ENCODE assay signal across 16 cellular contexts in genomic region chr12:117058442-117059072, GRCh38. TPM values are rescaled to one million over a fixed set of nuclear protein-coding genes. Genes with fewer than 3 reads are reported as not detected.
A peak's percentile ranks its signal among the peaks of the same experiment; 100 is the strongest.
DNase-seq lines count a peak whose midpoint lies in the region; ATAC-seq and TF ChIP-seq lines count a peak whose summit lies in the region.
"Had no signal": no experiment of that assay in that cellular context is flagged by ENCODE, and none has a peak within 500 bp of the region (broad histone marks: within the 10 kb centered on the region; RNA-seq: fewer than 3 reads in every experiment).

No MANE protein-coding gene starts in this region.

- no peaks in the 10 kb centered on the region for H3K79me2 ChIP-seq in neural progenitor cell (ENCODE audit: low read depth)

- H3K4me3 Mint-ChIP-seq in Calu3 (ENCODE audit: low read depth, unreplicated experiment) (no peak overlapping the region), neural progenitor cell (no peak overlapping the region)

- H3K9me3 Mint-ChIP-seq in Calu3 (ENCODE audit: low read depth, unreplicated experiment) (no peaks in the 10 kb centered on the region), neural progenitor cell (no peaks in the 10 kb centered on the region)

- H3K4me2 ChIP-seq in BLaER1, result peak overlapping the region; percentile 98
- no peak overlapping the region for H3K4me2 ChIP-seq in neural progenitor cell

- H3K27me3 ChIP-seq in BLaER1, result no peaks in the 10 kb centered on the region
- H3K27me3 ChIP-seq in neural progenitor cell, result no peaks in the 10 kb centered on the region
- H3K27me3 ChIP-seq: BE2C had no signal

- H3K27ac Mint-ChIP-seq in Calu3 (ENCODE audit: unreplicated experiment), result peak overlapping the region; percentile 72
- H3K27ac Mint-ChIP-seq in neural progenitor cell, result peak overlapping the region; percentile 46

- H2AFZ ChIP-seq in neural progenitor cell (replicated peaks), result no peak overlapping the region

- DNase-seq in Calu3, result no peak
- peak; percentile 17 for DNase-seq in NCI-H69 (lab: John Stamatoyannopoulos, UW)
- no peak for DNase-seq in neural progenitor cell (ENCODE audit: low spot score)
- DNase-seq: BE2C, DMS153, NCI-H1092, NCI-H1694, NCI-H446 treated with DMSO at 0.1 percent for 48 hours, NCI-H82 had no signal

- ATAC-seq in HG03520 (IDR thresholded peaks at IDR 0.05; ENCODE audit: unreplicated experiment) (no peak), HG02981 (IDR thresholded peaks at IDR 0.05; ENCODE audit: unreplicated experiment) (no peak), GM18511 (IDR thresholded peaks at IDR 0.05; ENCODE audit: unreplicated experiment) (no peak)
- ATAC-seq: HCT116, Panc1 had no signal

- H3K9me3 ChIP-seq in BLaER1 (no peaks in the 10 kb centered on the region), neural progenitor cell (ENCODE audit: low read depth) (no peaks in the 10 kb centered on the region)
- H3K9me3 ChIP-seq: BE2C had no signal

- TF ChIP-seq CTCF in Calu3 (IDR thresholded peaks at IDR 0.05; ENCODE audit: unreplicated experiment), result no peak
- no peak for TF ChIP-seq CTCF in neural progenitor cell (IDR thresholded peaks at IDR 0.05)

- H3K4me1 ChIP-seq in BLaER1 (peaks cover 86% of the 10 kb centered on the region), neural progenitor cell (peaks cover 10% of the 10 kb centered on the region)

- H3K4me3 ChIP-seq in BLaER1 (no peak overlapping the region), neural progenitor cell (no peak overlapping the region)

- H3K36me3 Mint-ChIP-seq in Calu3 (ENCODE audit: insufficient read depth, unreplicated experiment) (peaks cover 90% of the 10 kb centered on the region), neural progenitor cell (no peaks in the 10 kb centered on the region)

- H3K9ac ChIP-seq in BLaER1, result no peak overlapping the region
- H3K9ac ChIP-seq in neural progenitor cell, result no peak overlapping the region

- H3K27me3 Mint-ChIP-seq in Calu3 (ENCODE audit: unreplicated experiment), result no peaks in the 10 kb centered on the region
- peaks cover 24% of the 10 kb centered on the region for H3K27me3 Mint-ChIP-seq in neural progenitor cell (ENCODE audit: insufficient read depth, low read depth)

- peak overlapping the region; percentile 98 for H3K27ac ChIP-seq in BLaER1
- H3K27ac ChIP-seq in neural progenitor cell, result no peak overlapping the region

- intact Hi-C loops in Calu3 (cut with micrococcal nuclease; ENCODE audit: unreplicated experiment), result no loop called here

- no peaks in the 10 kb centered on the region for H4K20me1 ChIP-seq in BLaER1
- H4K20me1 ChIP-seq in neural progenitor cell (ENCODE audit: low read depth), result no peaks in the 10 kb centered on the region

- peaks cover 42% of the 10 kb centered on the region for H3K4me1 Mint-ChIP-seq in Calu3 (ENCODE audit: low read depth, unreplicated experiment)
- peaks cover 50% of the 10 kb centered on the region for H3K4me1 Mint-ChIP-seq in neural progenitor cell

- H3K36me3 ChIP-seq in BLaER1, result no peaks in the 10 kb centered on the region
- H3K36me3 ChIP-seq in neural progenitor cell, result no peaks in the 10 kb centered on the region
- H3K36me3 ChIP-seq: BE2C had no signal

- no TSS peak for BruUV-seq in Calu3 (replicated peaks; lab: Mats Ljungman, UMichigan)

- CTCF ChIA-PET in Calu3 (lab: Charles Lee), result no interaction called here

- H3F3A ChIP-seq in neural progenitor cell (ENCODE audit: low read depth), result peaks cover 2% of the 10 kb centered on the region

RNA-seq across cellular contexts. Expression of gene TESC, which starts 40.7 kb away (rescaled TPM):
- total RNA-seq in Calu3 (2022) (647 and 669 TPM in 2 replicates), neural progenitor cell (ENCODE audit: low replicate concordance) (12.4 and 18.0 TPM in 2 replicates)
- total RNA-seq: M059J had no signal

Comparison
In these comparisons a context has a peak if more than half of its experiments do, and no peak if none do; other contexts are left out.
1. RNA of gene TESC, which starts 40.7 kb away (total RNA-seq): 647 to 669 TPM in Calu3; 12.4 to 18.0 TPM in neural progenitor cell; every median in the first group is over 10 times any median in the second.